12 cellular contexts compared by ENCODE assay signal in the genomic region with DNA sequence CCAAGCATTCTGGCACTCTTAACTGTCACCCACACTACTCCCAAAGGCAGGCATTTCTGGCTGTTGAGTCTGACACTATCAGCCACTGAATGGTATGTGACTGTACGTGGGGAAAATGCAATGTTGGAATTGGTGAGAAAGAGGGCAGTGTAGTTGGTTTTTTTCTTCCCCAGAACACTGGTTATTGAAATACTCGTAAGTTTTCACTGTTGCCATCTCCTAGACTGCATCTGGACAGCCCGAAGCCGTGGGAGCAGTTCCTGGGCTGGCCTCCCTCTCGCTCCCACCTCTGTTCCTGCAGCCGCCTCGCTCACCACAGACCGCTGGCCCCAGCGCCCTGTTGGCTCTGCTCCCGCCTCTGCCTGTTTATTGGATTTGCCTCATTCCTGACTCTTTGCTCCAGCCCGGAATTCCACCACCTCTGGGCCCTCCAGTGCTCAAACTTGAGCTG. TPM values are rescaled to one million over a fixed set of nuclear protein-coding genes. Genes with fewer than 3 reads are reported as not detected.
DNase-seq lines count a peak whose midpoint lies in the region; ATAC-seq and TF ChIP-seq lines count a peak whose summit lies in the region.
"Had no signal": no experiment of that assay in that cellular context is flagged by ENCODE, and none has a peak within 500 bp of the region (broad histone marks: within the 10 kb centered on the region; RNA-seq: fewer than 3 reads in every experiment).

No MANE protein-coding gene starts in this region.

- no peak overlapping the region for H3K4me3 ChIP-seq in liver (ENCODE audit: low read depth in 1 of 3, low read length in 3 of 3)
- peak overlapping the region in 1 of 2 donors; percentile 36 for H3K4me3 ChIP-seq in stomach smooth muscle (ENCODE audit: low read length in 2 of 2)
- H3K4me3 ChIP-seq: K562 had no signal

- H3K9ac ChIP-seq in liver (ENCODE audit: low read depth in 1 of 2, low read length in 2 of 2) (no peak overlapping the region), stomach smooth muscle (ENCODE audit: low read length in 2 of 2) (peak overlapping the region in 1 of 2 donors; percentile 55)

- peak; percentile 6 for DNase-seq in HCEC 1CT
- DNase-seq in KG1 (lab: John Stamatoyannopoulos, UW), result no peak
- DNase-seq in NCI-H1092 (lab: John Stamatoyannopoulos, UW), result no peak
- DNase-seq in occipital lobe (lab: John Stamatoyannopoulos, UW), result no peak
- DNase-seq: activated CD4-positive, alpha-beta T cell treated with anti-CD3 and anti-CD28 coated beads, Interleukin-2, amount 50 U/mL, for 1 hour; DND-41; stimulated activated CD4-positive, alpha-beta T cell treated with anti-CD3 and anti-CD28 coated beads, Interleukin-15, amount 100 ng/mL, for 24 hours had no signal

- H3K27me3 ChIP-seq in liver (ENCODE audit: control insufficient read depth in 4 of 4, insufficient read depth in 4 of 4, low read length in 3 of 4), result peaks cover 0 to 4% (median under 1%) of the 10 kb centered on the region in 4 donors
- peaks cover 0 to 8% of the 10 kb centered on the region in 2 donors for H3K27me3 ChIP-seq in stomach smooth muscle (ENCODE audit: control insufficient read depth in 1 of 2, insufficient read depth in 2 of 2, low read length in 2 of 2)

- no peaks in the 10 kb centered on the region for H3K9me3 ChIP-seq in liver (ENCODE audit: control insufficient read depth in 4 of 4, low read length in 3 of 4)
- H3K9me3 ChIP-seq in stomach smooth muscle (ENCODE audit: control insufficient read depth in 2 of 2, low read length in 2 of 2), result no peaks in the 10 kb centered on the region

- WGBS in liver, result 67% methylated on average over 11 of the region's 11 CpGs

- no peak for ATAC-seq in HG03045 (IDR thresholded peaks at IDR 0.05; ENCODE audit: unreplicated experiment)
- ATAC-seq: K562 had no signal

- peak overlapping the region; percentile 49 for H3K27ac ChIP-seq in cingulate gyrus (ENCODE audit: low read depth, low read length)
- no peak overlapping the region for H3K27ac ChIP-seq in liver (ENCODE audit: low read depth in 1 of 2, low read length in 2 of 2)
- H3K27ac ChIP-seq in stomach smooth muscle (ENCODE audit: low read length), result peak overlapping the region; percentile 50

- H3K4me1 ChIP-seq in liver (ENCODE audit: control insufficient read depth in 4 of 4, insufficient read depth in 4 of 4, low read length in 3 of 4) (peaks cover 0 to under 1% (median under 1%) of the 10 kb centered on the region in 4 donors), stomach smooth muscle (ENCODE audit: control insufficient read depth, insufficient read depth, low read length) (peaks cover 11% of the 10 kb centered on the region)

- no peaks in the 10 kb centered on the region for H3K36me3 ChIP-seq in liver (ENCODE audit: control insufficient read depth in 4 of 4, insufficient read depth in 3 of 4, low read depth in 1 of 4, low read length in 3 of 4)
- no peaks in the 10 kb centered on the region for H3K36me3 ChIP-seq in stomach smooth muscle (ENCODE audit: control insufficient read depth in 2 of 2, insufficient read depth in 2 of 2, low read length in 2 of 2)

- no peak for TF ChIP-seq RAD21 in liver (IDR thresholded peaks at IDR 0.05)

- no peak for TF ChIP-seq CTCF in liver (IDR thresholded peaks at IDR 0.05; ENCODE audit: low read depth, low read length, missing input control)

TF ChIP-seq in liver, 16 proteins besides CTCF, POLR2A, EP300 and RAD21:
- no peak for TF ChIP-seq HNF4A (conservative IDR thresholded peaks at IDR 0.05)
- no peak for TF ChIP-seq YY1 (IDR thresholded peaks at IDR 0.05)
- TF ChIP-seq RXRA (IDR thresholded peaks at IDR 0.05), result no peak
- peak; percentile 39 for TF ChIP-seq NR2F2 (IDR thresholded peaks at IDR 0.05)
- TF ChIP-seq, protein P1, sequence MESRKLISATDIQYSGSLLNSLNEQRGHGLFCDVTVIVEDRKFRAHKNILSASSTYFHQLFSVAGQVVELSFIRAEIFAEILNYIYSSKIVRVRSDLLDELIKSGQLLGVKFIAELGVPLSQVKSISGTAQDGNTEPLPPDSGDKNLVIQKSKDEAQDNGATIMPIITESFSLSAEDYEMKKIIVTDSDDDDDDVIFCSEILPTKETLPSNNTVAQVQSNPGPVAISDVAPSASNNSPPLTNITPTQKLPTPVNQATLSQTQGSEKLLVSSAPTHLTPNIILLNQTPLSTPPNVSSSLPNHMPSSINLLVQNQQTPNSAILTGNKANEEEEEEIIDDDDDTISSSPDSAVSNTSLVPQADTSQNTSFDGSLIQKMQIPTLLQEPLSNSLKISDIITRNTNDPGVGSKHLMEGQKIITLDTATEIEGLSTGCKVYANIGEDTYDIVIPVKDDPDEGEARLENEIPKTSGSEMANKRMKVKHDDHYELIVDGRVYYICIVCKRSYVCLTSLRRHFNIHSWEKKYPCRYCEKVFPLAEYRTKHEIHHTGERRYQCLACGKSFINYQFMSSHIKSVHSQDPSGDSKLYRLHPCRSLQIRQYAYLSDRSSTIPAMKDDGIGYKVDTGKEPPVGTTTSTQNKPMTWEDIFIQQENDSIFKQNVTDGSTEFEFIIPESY (IDR thresholded peaks at IDR 0.05), result no peak

RNA-seq across cellular contexts. Expression of gene PLCE1, which starts 5.7 kb away (rescaled TPM):
- total RNA-seq in liver (under 1 TPM; 0.28 to 0.75 TPM), occipital lobe (10.1 TPM)
- under 1 TPM; 0.23 to 0.50 TPM for polyA plus RNA-seq in liver

Comparison
In these comparisons a context has a peak if more than half of its experiments do, and no peak if none do; other contexts are left out.
1. H3K27ac ChIP-seq: peak in cingulate gyrus (single experiment) and stomach smooth muscle (single experiment); none in liver (0 of 2).